ENCODE assay signal across 3 cellular contexts in the genomic region with DNA sequence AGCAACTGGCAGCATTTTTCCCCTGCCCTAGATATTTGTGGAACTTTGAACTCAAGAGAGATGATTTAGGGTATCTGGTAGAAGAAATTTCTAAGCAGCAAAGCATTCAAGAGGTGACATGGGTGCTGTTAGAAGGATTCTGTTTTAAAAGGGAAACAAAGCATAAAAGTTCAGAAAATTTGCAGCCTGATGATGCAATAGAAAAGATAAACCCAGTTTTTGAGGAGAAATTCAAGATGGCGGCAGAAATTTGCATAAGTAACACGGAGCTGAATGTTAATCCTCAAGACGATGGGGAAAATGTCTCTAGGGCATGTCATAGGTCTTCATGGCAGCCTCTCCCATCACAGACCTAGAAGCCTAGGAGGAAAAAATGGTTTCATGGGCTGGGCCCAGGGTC. TPM values are rescaled to one million over a fixed set of nuclear protein-coding genes. Genes with fewer than 3 reads are reported as not detected.
"Had no signal": no experiment of that assay in that cellular context is flagged by ENCODE, and none has a peak within 500 bp of the region (broad histone marks: within the 10 kb centered on the region; RNA-seq: fewer than 3 reads in every experiment).

No MANE protein-coding gene starts in this region.

RNA-seq across cellular contexts. Expression of a gene that starts 40.5 kb away (rescaled TPM):
- polyA plus RNA-seq: naive thymus-derived CD4-positive, alpha-beta T cell; naive thymus-derived CD8-positive, alpha-beta T cell; neural cell had no signal
